26 cellular contexts compared by ENCODE assay signal in genomic region chr1:232531291-232531690, GRCh38.
"Had no signal": no experiment of that assay in that cellular context is flagged by ENCODE, and none has a peak within 500 bp of the region (broad histone marks: within the 10 kb centered on the region; RNA-seq: fewer than 3 reads in every experiment).

No MANE protein-coding gene starts in this region.

- H3K27me3 ChIP-seq: heart right ventricle, hepatocyte, neural progenitor cell, neutrophil, right atrium auricular region, right lobe of liver, tibial nerve, uterus had no signal

- H3K9ac ChIP-seq: neural progenitor cell, parathyroid adenoma had no signal

- H3K9me3 Mint-ChIP-seq: naive thymus-derived CD4-positive, alpha-beta T cell; natural killer cell treated with Interleukin-12 subunit alpha and Interleukin-12 subunit beta and Interleukin-15 and Interleukin-18, amount 100 ng/mL, for 72 hours; stimulated activated memory B cell treated with anti-CD40 and anti-IgM and Interleukin-4, amounts not matched to agents 10 μg/mL and 1 μg/mL and 100 μg/mL, for 72 hours; stimulated activated naive CD8-positive, alpha-beta T cell treated with anti-CD3 and anti-CD28 coated beads, Interleukin-15, amount 100 ng/mL, for 72 hours had no signal

- H3K4me2 ChIP-seq: hepatocyte, neural progenitor cell had no signal

- H3K36me3 ChIP-seq: left ventricle myocardium inferior, neural progenitor cell, neutrophil, right atrium auricular region, right lobe of liver, uterus had no signal

- H3K27ac Mint-ChIP-seq: naive thymus-derived CD4-positive, alpha-beta T cell; natural killer cell treated with Interleukin-12 subunit alpha and Interleukin-12 subunit beta and Interleukin-15 and Interleukin-18, amount 100 ng/mL, for 72 hours; neural progenitor cell; stimulated activated memory B cell treated with anti-CD40 and anti-IgM and Interleukin-4, amounts not matched to agents 10 μg/mL and 1 μg/mL and 100 μg/mL, for 72 hours; stimulated activated naive CD8-positive, alpha-beta T cell treated with anti-CD3 and anti-CD28 coated beads, Interleukin-15, amount 100 ng/mL, for 72 hours had no signal

- H2AFZ ChIP-seq: hepatocyte, neural progenitor cell, parathyroid adenoma had no signal

- H3K27ac ChIP-seq: heart right ventricle, hepatocyte, left ventricle myocardium inferior, neural progenitor cell, neutrophil, parathyroid adenoma, right atrium auricular region, right lobe of liver, tibial nerve, uterus had no signal

- H3K4me3 ChIP-seq: heart right ventricle, hepatocyte, left ventricle myocardium inferior, lung, mucosa of descending colon, neural progenitor cell, right atrium auricular region, right lobe of liver, tibial nerve, uterus had no signal

- H3K27me3 Mint-ChIP-seq: stimulated activated memory B cell treated with anti-CD40 and anti-IgM and Interleukin-4, amounts not matched to agents 10 μg/mL and 1 μg/mL and 100 μg/mL, for 72 hours; stimulated activated naive CD8-positive, alpha-beta T cell treated with anti-CD3 and anti-CD28 coated beads, Interleukin-15, amount 100 ng/mL, for 72 hours had no signal

- H3K4me1 ChIP-seq: neural progenitor cell, right lobe of liver, uterus had no signal

- H3K9me3 ChIP-seq: heart right ventricle, left ventricle myocardium inferior, mucosa of descending colon, neutrophil, right atrium auricular region, right lobe of liver, tibial nerve, uterus had no signal

- H3K79me2 ChIP-seq: parathyroid adenoma had no signal

- H3K4me1 Mint-ChIP-seq: stimulated activated memory B cell treated with anti-CD40 and anti-IgM and Interleukin-4, amounts not matched to agents 10 μg/mL and 1 μg/mL and 100 μg/mL, for 72 hours had no signal

- DNase-seq: heart right ventricle; islet precursor cell; left ventricle myocardium inferior; mesendoderm; midbrain; mucosa of descending colon; naive thymus-derived CD4-positive, alpha-beta T cell; occipital lobe; right lobe of liver; stimulated activated CD4-positive, alpha-beta T cell treated with anti-CD3 and anti-CD28 coated beads, Interleukin-12 subunit alpha, Interleukin-12 subunit beta, amount 100 ng/mL, for 4 hours; stimulated activated CD4-positive, alpha-beta T cell treated with anti-CD3 and anti-CD28 coated beads, Interleukin-15, amount 100 ng/mL, for 24 hours; stimulated activated CD4-positive, alpha-beta T cell treated with anti-CD3 and anti-CD28 coated beads, Interleukin-4, amount 100 ng/mL, for 4 hours; stimulated activated CD8-positive, alpha-beta memory T cell treated with anti-CD3 and anti-CD28 coated beads, Interleukin-4, amount 100 ng/mL, for 48 hours; stimulated activated naive CD4-positive, alpha-beta T cell treated with Interleukin-2 at 50 U/mL for 16 hours; stimulated activated naive CD8-positive, alpha-beta T cell treated with anti-CD3 and anti-CD28 coated beads, Interleukin-15, amount 100 ng/mL, for 72 hours; substantia nigra; uterus had no signal

- H3K36me3 Mint-ChIP-seq: naive thymus-derived CD4-positive, alpha-beta T cell; natural killer cell treated with Interleukin-12 subunit alpha and Interleukin-12 subunit beta and Interleukin-15 and Interleukin-18, amount 100 ng/mL, for 72 hours; stimulated activated memory B cell treated with anti-CD40 and anti-IgM and Interleukin-4, amounts not matched to agents 10 μg/mL and 1 μg/mL and 100 μg/mL, for 72 hours had no signal

- H3K4me3 Mint-ChIP-seq: naive thymus-derived CD4-positive, alpha-beta T cell; natural killer cell treated with Interleukin-12 subunit alpha and Interleukin-12 subunit beta and Interleukin-15 and Interleukin-18, amount 100 ng/mL, for 72 hours; neural progenitor cell; stimulated activated memory B cell treated with anti-CD40 and anti-IgM and Interleukin-4, amounts not matched to agents 10 μg/mL and 1 μg/mL and 100 μg/mL, for 72 hours; stimulated activated naive CD8-positive, alpha-beta T cell treated with anti-CD3 and anti-CD28 coated beads, Interleukin-15, amount 100 ng/mL, for 72 hours had no signal
